ENCODE assay signal across 23 cellular contexts in the genomic region with DNA sequence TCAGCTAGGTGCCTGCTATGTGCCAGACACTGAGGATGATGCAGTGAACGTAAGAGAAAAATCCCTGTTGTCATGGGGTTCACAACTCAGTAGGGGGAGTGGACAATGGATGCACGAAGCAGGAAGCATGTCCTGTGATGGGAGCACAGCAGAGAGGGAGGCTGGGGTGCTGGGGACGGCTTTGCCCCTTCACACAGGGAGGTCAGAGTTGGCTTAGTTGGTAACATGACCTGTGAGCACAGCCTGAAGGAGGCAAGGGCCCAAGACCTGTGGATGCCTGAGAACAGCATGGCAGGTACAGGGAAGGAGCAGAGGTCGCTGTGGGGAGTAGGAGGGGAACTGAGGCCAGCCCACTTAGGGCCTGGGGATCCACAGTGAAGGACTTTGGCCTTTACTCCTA.
DNase-seq lines count a peak whose midpoint lies in the region; ATAC-seq and TF ChIP-seq lines count a peak whose summit lies in the region.
"Had no signal": no experiment of that assay in that cellular context is flagged by ENCODE, and none has a peak within 500 bp of the region (broad histone marks: within the 10 kb centered on the region; RNA-seq: fewer than 3 reads in every experiment).

No MANE protein-coding gene starts in this region.

- no peak for TF ChIP-seq POLR2A in IMR-90 (IDR thresholded peaks at IDR 0.05; ENCODE audit: low read depth, low read length)

- H3K27ac ChIP-seq in H9 (ENCODE audit: insufficient read length, low read depth, low read length): no peak overlapping the region
- no peak overlapping the region for H3K27ac ChIP-seq in IMR-90 (ENCODE audit: insufficient read depth, low read length)
- no peak overlapping the region for H3K27ac ChIP-seq in neural progenitor cell
- H3K27ac ChIP-seq: A549; BLaER1 treated with 17β-estradiol and CSF1 and Interleukin-3, amounts not matched to agents 10 nM and 100 nM had no signal

- H3K79me2 ChIP-seq in H9 (ENCODE audit: insufficient read depth, low read length): no peaks in the 10 kb centered on the region
- no peaks in the 10 kb centered on the region for H3K79me2 ChIP-seq in neural progenitor cell (ENCODE audit: low read depth)

- no peak overlapping the region for H3K56ac ChIP-seq in H9 (ENCODE audit: insufficient read length, low read depth, low read length)
- no peak overlapping the region for H3K56ac ChIP-seq in IMR-90 (ENCODE audit: extremely low read depth, insufficient read depth, low read length)

- no peak overlapping the region for H3K9ac ChIP-seq in H9 (ENCODE audit: extremely low read depth, insufficient read length, low read length)
- no peak overlapping the region for H3K9ac ChIP-seq in IMR-90 (ENCODE audit: low read depth, low read length)
- no peak overlapping the region for H3K9ac ChIP-seq in neural progenitor cell
- H3K9ac ChIP-seq: BLaER1 treated with 17β-estradiol and CSF1 and Interleukin-3, amounts not matched to agents 10 nM and 100 nM had no signal

- H3K4ac ChIP-seq in H9 (ENCODE audit: low read depth, low read length) (no peak overlapping the region), IMR-90 (ENCODE audit: low read depth, low read length) (no peak overlapping the region; the same call in 1 of the 2 replicates)

- H3K36me3 Mint-ChIP-seq in H9 (ENCODE audit: insufficient read depth in 1 of 3, low read depth in 3 of 3) (no peaks in the 10 kb centered on the region; a peak in 1 of 7 replicates), neural progenitor cell (no peaks in the 10 kb centered on the region)
- H3K36me3 Mint-ChIP-seq: CD14-positive monocyte; CD4-positive, alpha-beta memory T cell had no signal

- no peaks in the 10 kb centered on the region for H3K23me2 ChIP-seq in H9 (ENCODE audit: insufficient read length, low read depth, low read length, poor library complexity, severe bottlenecking)

- intact Hi-C loops in IMR-90 (cut with micrococcal nuclease) (no loop called here), sciatic nerve (cut with DNase I) (no loop called here)

- H3K27ac Mint-ChIP-seq in H9 (no peak overlapping the region), neural progenitor cell (peak overlapping the region; percentile 4)
- H3K27ac Mint-ChIP-seq: CD4-positive, alpha-beta memory T cell; HFFc6 had no signal

- H3K27me3 ChIP-seq in H9 (ENCODE audit: insufficient read depth, low read length): no peaks in the 10 kb centered on the region
- H3K27me3 ChIP-seq in IMR-90 (ENCODE audit: control insufficient read depth, insufficient read depth, low read length): no peaks in the 10 kb centered on the region
- H3K27me3 ChIP-seq in neural progenitor cell: no peaks in the 10 kb centered on the region
- H3K27me3 ChIP-seq: BE2C; BLaER1 treated with 17β-estradiol and CSF1 and Interleukin-3, amounts not matched to agents 10 nM and 100 nM had no signal

- TF ChIP-seq RAD21 in IMR-90 (IDR thresholded peaks at IDR 0.05; ENCODE audit: low read length): no peak

- TF ChIP-seq CTCF in H9 (conservative IDR thresholded peaks at IDR 0.05): no peak
- no peak for TF ChIP-seq CTCF in IMR-90 (conservative IDR thresholded peaks at IDR 0.05; ENCODE audit: low read depth, low read length)
- TF ChIP-seq CTCF in neural progenitor cell (IDR thresholded peaks at IDR 0.05): no peak

- DNase-seq in H9 (peak; percentile 13), IMR-90 (no peak), neural progenitor cell (ENCODE audit: low spot score) (no peak), sciatic nerve (ENCODE audit: low spot score) (no peak)
- DNase-seq: 8988T; ACHN; AML-193; BE2C; Calu3; CD4-positive, alpha-beta memory T cell; COR-L47; DMS53; DMS79 treated with DMSO at 0.1 percent for 48 hours; GF-D8; GOT3; H7; HFFc6 had no signal

- CTCF ChIA-PET in IMR-90 (lab: Yijun Ruan, JAX): no interaction called here

- H2BK15ac ChIP-seq in H9 (ENCODE audit: low read depth, low read length) (no peak overlapping the region), IMR-90 (ENCODE audit: low read depth, low read length) (no peak overlapping the region)

- H3K27me3 Mint-ChIP-seq in H9 (ENCODE audit: low read depth): peaks cover 13% of the 10 kb centered on the region
- peaks cover 4% of the 10 kb centered on the region for H3K27me3 Mint-ChIP-seq in neural progenitor cell (ENCODE audit: insufficient read depth, low read depth)

- no peak overlapping the region for H3T11ph ChIP-seq in H9 (ENCODE audit: low read length)

- H2BK5ac ChIP-seq in H9 (ENCODE audit: insufficient read length, low read length) (no peak overlapping the region), IMR-90 (ENCODE audit: low read depth, low read length, poor library complexity, severe bottlenecking) (no peak overlapping the region)

- H3K4me3 ChIP-seq in IMR-90 (ENCODE audit: insufficient read depth, low read depth, low read length) (no peak overlapping the region), neural progenitor cell (no peak overlapping the region)
- H3K4me3 ChIP-seq: A549; BLaER1 treated with 17β-estradiol and CSF1 and Interleukin-3, amounts not matched to agents 10 nM and 100 nM had no signal

- H3F3A ChIP-seq in neural progenitor cell (ENCODE audit: low read depth): no peaks in the 10 kb centered on the region

- ATAC-seq in IMR-90 (ENCODE audit: low read depth): no peak
- ATAC-seq in HG03025 (IDR thresholded peaks at IDR 0.05; ENCODE audit: low FRiP score, unreplicated experiment): no peak
- ATAC-seq in GM21423 (IDR thresholded peaks at IDR 0.05; ENCODE audit: unreplicated experiment): no peak
- no peak for ATAC-seq in sciatic nerve
- ATAC-seq: A549, HCT116 had no signal

- no peak overlapping the region for H2AK5ac ChIP-seq in H9 (ENCODE audit: insufficient read length, low read length)
- peak overlapping the region; percentile 10; the same call in 1 of the 2 replicates for H2AK5ac ChIP-seq in IMR-90 (ENCODE audit: low read depth, low read length)

- no peaks in the 10 kb centered on the region for H3K9me3 ChIP-seq in H9 (ENCODE audit: control insufficient read depth, low read depth, low read length)
- no peaks in the 10 kb centered on the region for H3K9me3 ChIP-seq in IMR-90 (ENCODE audit: control insufficient read depth, insufficient read depth, low read length)
- no peaks in the 10 kb centered on the region for H3K9me3 ChIP-seq in neural progenitor cell (ENCODE audit: low read depth)
- H3K9me3 ChIP-seq: A549, BE2C had no signal

- no peaks in the 10 kb centered on the region for H3K79me1 ChIP-seq in H9 (ENCODE audit: insufficient read depth, low read depth, low read length, poor library complexity, severe bottlenecking)
- peaks cover 0 to 9% of the 10 kb centered on the region in 2 experiments; a peak in 1 of 4 replicates for H3K79me1 ChIP-seq in IMR-90 (ENCODE audit: low read depth in 1 of 2, low read length in 2 of 2)

- H3K4me1 Mint-ChIP-seq in H9 (peaks cover 21 to 25% of the 10 kb centered on the region in 2 experiments), neural progenitor cell (peaks cover 32% of the 10 kb centered on the region)
- H3K4me1 Mint-ChIP-seq: CD14-positive monocyte; CD4-positive, alpha-beta memory T cell had no signal

- H3K4me3 Mint-ChIP-seq in H9 (no peak overlapping the region), neural progenitor cell (no peak overlapping the region)
- H3K4me3 Mint-ChIP-seq: CD14-positive monocyte; CD4-positive, alpha-beta memory T cell; HFFc6 had no signal

- H2BK20ac ChIP-seq in H9 (ENCODE audit: low read depth, low read length, poor library complexity, severe bottlenecking) (no peak overlapping the region), IMR-90 (ENCODE audit: low read depth, low read length) (no peak overlapping the region)

- no peak overlapping the region for H4K8ac ChIP-seq in H9 (replicated peaks; ENCODE audit: insufficient read length, low read depth, low read length)
- H4K8ac ChIP-seq in IMR-90 (ENCODE audit: low read depth in 2 of 2, low read length in 2 of 2): no peak overlapping the region

- no TSS peak for BruUV-seq in IMR-90 (replicated peaks; lab: Mats Ljungman, UMichigan)

- WGBS in H9 (ENCODE audit: extremely low coverage, insufficient read length, low lambda C conversion rate): no CpG with 5 or more reads among the region's 4 CpGs
- WGBS in IMR-90 (ENCODE audit: extremely low coverage in 2 of 2, insufficient read length in 1 of 2), 2 experiments: no CpG with 5 or more reads among the region's 4 CpGs

- H3K18ac ChIP-seq in H9 (ENCODE audit: insufficient read length, low read depth, low read length) (no peak overlapping the region), IMR-90 (ENCODE audit: low read depth, low read length) (no peak overlapping the region)

- H3K9me3 Mint-ChIP-seq in H9 (no peaks in the 10 kb centered on the region; a peak in 1 of 5 replicates), neural progenitor cell (peaks cover 3% of the 10 kb centered on the region)
- H3K9me3 Mint-ChIP-seq: CD14-positive monocyte had no signal

- dilution Hi-C loops in IMR-90 (cut with HindIII; ENCODE audit: low sequenced_read_pairs, unreplicated experiment): no loop called here

- H2BK12ac ChIP-seq in H9 (ENCODE audit: insufficient read length, low read depth, low read length): no peak overlapping the region

- no peaks in the 10 kb centered on the region for H3K36me3 ChIP-seq in IMR-90 (ENCODE audit: control insufficient read depth, insufficient read depth, low read length)
- H3K36me3 ChIP-seq in neural progenitor cell: no peaks in the 10 kb centered on the region
- H3K36me3 ChIP-seq: BE2C had no signal

- H2AFZ ChIP-seq in H9 (ENCODE audit: low read length) (no peak overlapping the region), IMR-90 (replicated peaks; ENCODE audit: low read length, poor library complexity) (peak overlapping the region; percentile 38), neural progenitor cell (replicated peaks) (no peak overlapping the region)

- H4K91ac ChIP-seq in H9 (ENCODE audit: insufficient read length, low read depth, low read length): no peak overlapping the region
- H4K91ac ChIP-seq in IMR-90 (ENCODE audit: insufficient read depth, low read depth, low read length): no peak overlapping the region

- H4K20me1 ChIP-seq in H9 (ENCODE audit: control insufficient read depth, insufficient read depth, insufficient read length): peaks cover 2% of the 10 kb centered on the region
- H4K20me1 ChIP-seq in IMR-90 (ENCODE audit: insufficient read depth, low read length): no peaks in the 10 kb centered on the region
- H4K20me1 ChIP-seq in neural progenitor cell (ENCODE audit: low read depth): no peaks in the 10 kb centered on the region

- POLR2A ChIA-PET in IMR-90 (lab: Charles Lee; ENCODE audit: unreplicated experiment): no interaction called here

- peaks cover 17% of the 10 kb centered on the region; the same call in 1 of the 2 replicates for H3K9me1 ChIP-seq in IMR-90 (ENCODE audit: insufficient read depth, low read length)

- no peak overlapping the region for H4K5ac ChIP-seq in H9 (ENCODE audit: insufficient read length, low read depth, low read length)
- no peak overlapping the region for H4K5ac ChIP-seq in IMR-90 (ENCODE audit: low read depth, low read length)

- H2AK9ac ChIP-seq in IMR-90 (replicated peaks; ENCODE audit: low read depth, low read length, poor library complexity): no peak overlapping the region

- H3K14ac ChIP-seq in H9 (ENCODE audit: insufficient read depth, low read length) (no peak overlapping the region), IMR-90 (replicated peaks; ENCODE audit: low read depth, low read length) (no peak overlapping the region)

- H2BK120ac ChIP-seq in H9 (ENCODE audit: low read depth, low read length, poor library complexity, severe bottlenecking): no peak overlapping the region
- no peak overlapping the region for H2BK120ac ChIP-seq in IMR-90 (ENCODE audit: low read depth, low read length)

- no peak overlapping the region for H3K23ac ChIP-seq in H9 (ENCODE audit: insufficient read length, low read depth, low read length)
- H3K23ac ChIP-seq in IMR-90 (ENCODE audit: low read depth, low read length): no peak overlapping the region

- no peaks in the 10 kb centered on the region for H3K4me1 ChIP-seq in H9 (ENCODE audit: insufficient read depth, low read length)
- peaks cover 16% of the 10 kb centered on the region for H3K4me1 ChIP-seq in IMR-90 (ENCODE audit: control insufficient read depth, insufficient read depth, low read length)
- H3K4me1 ChIP-seq in neural progenitor cell: peaks cover 17% of the 10 kb centered on the region
- H3K4me1 ChIP-seq: BE2C had no signal

- no peak overlapping the region for H3K4me2 ChIP-seq in H9 (ENCODE audit: insufficient read depth, insufficient read length, low read length)
- no peak overlapping the region for H3K4me2 ChIP-seq in IMR-90 (ENCODE audit: low read depth, low read length)
- H3K4me2 ChIP-seq in neural progenitor cell: no peak overlapping the region
- H3K4me2 ChIP-seq: A549; BLaER1 treated with 17β-estradiol and CSF1 and Interleukin-3, amounts not matched to agents 10 nM and 100 nM had no signal

- in situ Hi-C loops in IMR-90 (cut with MboI; ENCODE audit: low sequenced_read_pairs): no loop called here
